In the genomic region with DNA sequence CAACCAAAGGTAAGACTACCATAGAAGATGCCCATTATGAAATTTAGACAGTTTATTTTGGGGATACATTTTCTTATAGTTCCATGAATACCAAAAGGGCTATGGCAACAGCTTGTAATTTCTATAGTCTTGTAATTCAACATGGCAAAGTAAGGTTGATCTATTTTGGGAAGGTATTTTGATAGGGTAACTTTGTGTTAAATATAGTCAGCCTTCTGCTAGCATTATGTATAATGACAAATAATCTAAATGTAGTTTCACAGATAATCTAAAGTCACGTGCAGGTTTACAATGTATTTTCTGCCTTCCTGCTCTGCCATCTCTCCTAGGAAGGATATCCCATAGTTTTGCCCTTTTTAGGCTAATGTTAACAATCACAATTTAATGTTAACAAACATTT, we compare ENCODE assay signal across 11 cellular contexts.
A peak's percentile ranks its signal among the peaks of the same experiment; 100 is the strongest.
DNase-seq lines count a peak whose midpoint lies in the region; ATAC-seq and TF ChIP-seq lines count a peak whose summit lies in the region.
"Had no signal": no experiment of that assay in that cellular context is flagged by ENCODE, and none has a peak within 500 bp of the region (broad histone marks: within the 10 kb centered on the region; RNA-seq: fewer than 3 reads in every experiment).

No MANE protein-coding gene starts in this region.

- no peak for TF ChIP-seq CTCF in DND-41 (IDR thresholded peaks at IDR 0.05; ENCODE audit: borderline replicate concordance, extremely low read depth, low read length, poor library complexity, severe bottlenecking)

- H3K4me1 ChIP-seq in CD4-positive, CD25-positive, alpha-beta regulatory T cell (ENCODE audit: control insufficient read depth, insufficient read depth, low read length, poor library complexity, severe bottlenecking): peaks cover 31% of the 10 kb centered on the region
- peaks cover 25% of the 10 kb centered on the region for H3K4me1 ChIP-seq in DND-41 (ENCODE audit: insufficient read depth, low read length)
- H3K4me1 ChIP-seq: tibial nerve had no signal

- no peaks in the 10 kb centered on the region for H3K9me3 ChIP-seq in CD4-positive, CD25-positive, alpha-beta regulatory T cell (ENCODE audit: control insufficient read depth in 2 of 2, low read length in 2 of 2)
- H3K9me3 ChIP-seq in DND-41 (ENCODE audit: insufficient read depth, low read length, severe bottlenecking): no peaks in the 10 kb centered on the region
- H3K9me3 ChIP-seq: psoas muscle, tibial nerve had no signal

- H3K4me2 ChIP-seq in DND-41 (ENCODE audit: insufficient read depth, low read length): peak overlapping the region; percentile 55

- POLR2A ChIA-PET in naive thymus-derived CD8-positive, alpha-beta T cell (lab: Charles Lee): interaction anchor here (0.6 to 5.3 kb wide), 4 partner anchors 10 to 140 kb away, joined by 3 to 59 read pairs (median 6); a partner anchor contains a TSS

- H3K79me2 ChIP-seq in DND-41 (ENCODE audit: insufficient read depth, low read length): no peaks in the 10 kb centered on the region

- H3K4me3 ChIP-seq in CD4-positive, CD25-positive, alpha-beta regulatory T cell (ENCODE audit: low read depth, low read length): peak overlapping the region; percentile 67
- peak overlapping the region in 1 of 2 experiments; percentile 20; a peak in 2 of 4 replicates for H3K4me3 ChIP-seq in DND-41 (ENCODE audit: low read depth in 1 of 2, low read length in 2 of 2)
- H3K4me3 ChIP-seq: psoas muscle, tibial nerve had no signal

- no peaks in the 10 kb centered on the region for H3K27me3 ChIP-seq in CD4-positive, CD25-positive, alpha-beta regulatory T cell (ENCODE audit: control insufficient read depth, insufficient read depth, low read length)
- no peaks in the 10 kb centered on the region for H3K27me3 ChIP-seq in DND-41 (ENCODE audit: insufficient read depth, low read length, poor library complexity)
- H3K27me3 ChIP-seq: tibial nerve had no signal

- H3K4me1 Mint-ChIP-seq in CD4-positive, CD25-positive, alpha-beta regulatory T cell: peaks cover 30 to 55% (median 44%) of the 10 kb centered on the region in 4 donors
- peaks cover 78% of the 10 kb centered on the region for H3K4me1 Mint-ChIP-seq in activated naive CD8-positive, alpha-beta T cell (ENCODE audit: low read depth)
- H3K4me1 Mint-ChIP-seq in naive thymus-derived CD8-positive, alpha-beta T cell: peaks cover 38 to 77% (median 63%) of the 10 kb centered on the region in 4 donors

- DNase-seq in CD4-positive, CD25-positive, alpha-beta regulatory T cell: peak in 1 of 3 donors; percentile 29
- DNase-seq in DND-41 (no peak), H4 (ENCODE audit: low spot score) (no peak)
- no peak for DNase-seq in naive thymus-derived CD8-positive, alpha-beta T cell
- DNase-seq: NCI-H2081 treated with DMSO at 0.1 percent for 48 hours, NCI-H774 had no signal

- no peak for ATAC-seq in CD4-positive, CD25-positive, alpha-beta regulatory T cell (ENCODE audit: low read depth in 2 of 2)
- ATAC-seq in DND-41 (ENCODE audit: insufficient read depth, low read depth) (no peak), HG03139 (IDR thresholded peaks at IDR 0.05; ENCODE audit: unreplicated experiment) (no peak), HG02623 (IDR thresholded peaks at IDR 0.05; ENCODE audit: unreplicated experiment) (no peak)
- no peak for ATAC-seq in naive thymus-derived CD8-positive, alpha-beta T cell

- H3K27ac Mint-ChIP-seq in CD4-positive, CD25-positive, alpha-beta regulatory T cell: peak overlapping the region; percentile 87 to 98 (median 96)
- peak overlapping the region; percentile 98 for H3K27ac Mint-ChIP-seq in activated naive CD8-positive, alpha-beta T cell
- peak overlapping the region; percentile 97 to 100 (median 99) for H3K27ac Mint-ChIP-seq in naive thymus-derived CD8-positive, alpha-beta T cell

- H3K27me3 Mint-ChIP-seq in CD4-positive, CD25-positive, alpha-beta regulatory T cell: no peaks in the 10 kb centered on the region
- H3K27me3 Mint-ChIP-seq in activated naive CD8-positive, alpha-beta T cell: no peaks in the 10 kb centered on the region
- H3K27me3 Mint-ChIP-seq in naive thymus-derived CD8-positive, alpha-beta T cell: no peaks in the 10 kb centered on the region

- peaks cover 0 to 4% (median 3%) of the 10 kb centered on the region in 7 donors for H3K9me3 Mint-ChIP-seq in CD4-positive, CD25-positive, alpha-beta regulatory T cell
- peaks cover 4% of the 10 kb centered on the region for H3K9me3 Mint-ChIP-seq in activated naive CD8-positive, alpha-beta T cell (ENCODE audit: low read depth)
- peaks cover 0 to 30% (median 0%) of the 10 kb centered on the region in 9 donors for H3K9me3 Mint-ChIP-seq in naive thymus-derived CD8-positive, alpha-beta T cell

- no peaks in the 10 kb centered on the region for H4K20me1 ChIP-seq in DND-41 (ENCODE audit: insufficient read depth, low read length)

- peak overlapping the region; percentile 53 for H2AFZ ChIP-seq in DND-41 (ENCODE audit: low read depth, low read length)

- peak overlapping the region; percentile 66 for H3K27ac ChIP-seq in CD4-positive, CD25-positive, alpha-beta regulatory T cell (ENCODE audit: insufficient read depth, low read length, poor library complexity, severe bottlenecking)
- peak overlapping the region; percentile 91 for H3K27ac ChIP-seq in DND-41 (ENCODE audit: low read length)
- H3K27ac ChIP-seq: psoas muscle had no signal

- H3K9ac ChIP-seq in DND-41 (ENCODE audit: low read depth, low read length): peak overlapping the region; percentile 44

- no peaks in the 10 kb centered on the region for H3K36me3 ChIP-seq in CD4-positive, CD25-positive, alpha-beta regulatory T cell (ENCODE audit: control insufficient read depth, insufficient read depth, low read length)
- H3K36me3 ChIP-seq in DND-41 (ENCODE audit: insufficient read depth, low read length): no peaks in the 10 kb centered on the region
- H3K36me3 ChIP-seq: tibial nerve had no signal

- no peaks in the 10 kb centered on the region for H3K36me3 Mint-ChIP-seq in CD4-positive, CD25-positive, alpha-beta regulatory T cell
- peaks cover 10% of the 10 kb centered on the region for H3K36me3 Mint-ChIP-seq in activated naive CD8-positive, alpha-beta T cell
- peaks cover 0 to 10% (median 0%) of the 10 kb centered on the region in 3 donors for H3K36me3 Mint-ChIP-seq in naive thymus-derived CD8-positive, alpha-beta T cell

- H3K4me3 Mint-ChIP-seq in CD4-positive, CD25-positive, alpha-beta regulatory T cell: peak overlapping the region; percentile 58 to 78 (median 72)
- peak overlapping the region; percentile 70 for H3K4me3 Mint-ChIP-seq in activated naive CD8-positive, alpha-beta T cell
- peak overlapping the region; percentile 50 to 86 (median 78) for H3K4me3 Mint-ChIP-seq in naive thymus-derived CD8-positive, alpha-beta T cell
